ENCODE assay signal across 8 cellular contexts in the genomic region with DNA sequence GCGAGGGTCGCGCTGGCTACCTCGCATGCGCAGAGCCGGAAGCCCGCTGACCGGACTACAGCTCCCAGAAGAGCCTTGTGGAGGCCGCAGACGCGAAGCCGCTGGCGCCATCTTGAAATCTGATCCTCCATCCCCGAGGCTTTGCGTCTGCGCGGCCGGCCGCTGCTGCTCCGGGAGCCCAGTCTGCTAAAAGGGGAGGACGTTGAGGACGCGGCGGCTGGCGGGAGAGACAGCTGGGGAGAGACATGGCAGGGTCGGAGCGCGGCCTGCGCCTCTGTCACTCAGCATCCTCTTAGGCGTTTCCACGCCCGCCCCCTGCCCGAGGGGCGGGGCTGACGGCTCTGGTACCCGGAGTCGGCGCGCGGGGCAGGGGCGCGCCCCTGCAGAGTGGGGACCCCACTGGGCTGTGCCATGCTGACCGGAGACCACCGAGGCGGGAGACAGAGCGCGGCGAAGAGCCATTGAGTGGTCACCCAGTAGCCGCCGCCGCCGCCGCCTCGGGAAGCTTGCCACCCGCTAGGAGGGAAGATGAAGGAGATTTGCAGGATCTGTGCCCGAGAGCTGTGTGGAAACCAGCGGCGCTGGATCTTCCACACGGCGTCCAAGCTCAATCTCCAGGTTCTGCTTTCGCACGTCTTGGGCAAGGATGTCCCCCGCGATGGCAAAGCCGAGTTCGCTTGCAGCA.
DNase-seq lines count a peak whose midpoint lies in the region; ATAC-seq and TF ChIP-seq lines count a peak whose summit lies in the region.
"Not testable (repeated sequence)": the region's sequence is repeated elsewhere in the genome, so short reads cannot be mapped to it uniquely, and the experiment has no call there.

No MANE protein-coding gene starts in this region.

- ATAC-seq in GM21526 (IDR thresholded peaks at IDR 0.05; ENCODE audit: low FRiP score, unreplicated experiment) (peak; percentile 77), HG03354 (IDR thresholded peaks at IDR 0.05; ENCODE audit: poor library complexity, severe bottlenecking, unreplicated experiment) (peak; percentile 79)
- peak; percentile 75 for ATAC-seq in activated naive CD8-positive, alpha-beta T cell treated with anti-CD3 and anti-CD28 coated beads, Interleukin-2, amount 10 ng/mL, durations not matched to agents 7 days and 5 days (ENCODE audit: low read depth)

- H3K27me3 ChIP-seq in CD8-positive, alpha-beta memory T cell (ENCODE audit: insufficient read depth, low read length, poor library complexity, severe bottlenecking); neural cell (ENCODE audit: insufficient read depth, low read depth, low read length): not testable (repeated sequence)

- H3K79me2 ChIP-seq in neural cell (replicated peaks; ENCODE audit: insufficient read depth, low read length), result not testable (repeated sequence)

- H3K27me3 Mint-ChIP-seq in CD8-positive, alpha-beta memory T cell; activated naive CD8-positive, alpha-beta T cell treated with anti-CD3 and anti-CD28 coated beads, Interleukin-2, amount 10 ng/mL, durations not matched to agents 7 days and 5 days; glutamatergic neuron (ENCODE audit: unreplicated experiment): not testable (repeated sequence)

- H3F3A ChIP-seq in neural cell (ENCODE audit: insufficient read depth, low read length, poor library complexity, severe bottlenecking), result not testable (repeated sequence)

- not testable (repeated sequence) for H2AFZ ChIP-seq in neural cell (ENCODE audit: low read depth, low read length)

- peak; percentile 48 to 67 (median 63) for DNase-seq in CD8-positive, alpha-beta memory T cell
- DNase-seq in activated naive CD8-positive, alpha-beta T cell treated with anti-CD3 and anti-CD28 coated beads, Interleukin-2, amount 10 ng/mL, durations not matched to agents 7 days and 5 days, result peak; percentile 71
- peak; percentile 84 for DNase-seq in glutamatergic neuron
- DNase-seq in stimulated activated CD8-positive, alpha-beta memory T cell treated with anti-CD3 and anti-CD28 coated beads, Interleukin-15, amount 100 ng/mL, for 4 hours (ENCODE audit: low read depth in 2 of 2), result peak; percentile 16 to 43

- not testable (repeated sequence) for H3K9me3 Mint-ChIP-seq in CD8-positive, alpha-beta memory T cell; activated naive CD8-positive, alpha-beta T cell treated with anti-CD3 and anti-CD28 coated beads, Interleukin-2, amount 10 ng/mL, durations not matched to agents 7 days and 5 days; glutamatergic neuron (ENCODE audit: unreplicated experiment)

- H3K9me3 ChIP-seq in CD8-positive, alpha-beta memory T cell (ENCODE audit: low read length); neural cell (ENCODE audit: low read length): not testable (repeated sequence)

- CTCF ChIA-PET in CD8-positive, alpha-beta memory T cell (lab: Charles Lee), result not testable (repeated sequence)

- H3K9me2 ChIP-seq in neural cell (ENCODE audit: insufficient read depth, low read length), result not testable (repeated sequence)

- peak overlapping the region in 3 of 8 donors; percentile 47 to 75 (median 54) for H3K27ac Mint-ChIP-seq in CD8-positive, alpha-beta memory T cell
- H3K27ac Mint-ChIP-seq in activated naive CD8-positive, alpha-beta T cell treated with anti-CD3 and anti-CD28 coated beads, Interleukin-2, amount 10 ng/mL, durations not matched to agents 7 days and 5 days; glutamatergic neuron (ENCODE audit: unreplicated experiment): not testable (repeated sequence)

- H3K36me3 Mint-ChIP-seq in CD8-positive, alpha-beta memory T cell; activated naive CD8-positive, alpha-beta T cell treated with anti-CD3 and anti-CD28 coated beads, Interleukin-2, amount 10 ng/mL, durations not matched to agents 7 days and 5 days; glutamatergic neuron (ENCODE audit: unreplicated experiment): not testable (repeated sequence)

- TF ChIP-seq CTCF in VCaP (conservative IDR thresholded peaks at IDR 0.05); glutamatergic neuron (IDR thresholded peaks at IDR 0.05; ENCODE audit: partially characterized antibody, unreplicated experiment); neural cell (IDR thresholded peaks at IDR 0.05; ENCODE audit: poor library complexity, severe bottlenecking): not testable (repeated sequence)

- H3K9ac ChIP-seq in neural cell (ENCODE audit: low read length), result peak overlapping the region; percentile 64

- H3K4me3 ChIP-seq in CD8-positive, alpha-beta memory T cell (ENCODE audit: low read length), result peak overlapping the region; percentile 51
- peak overlapping the region; percentile 63 for H3K4me3 ChIP-seq in neural cell (ENCODE audit: low read length)

- not testable (repeated sequence) for H3K4me1 ChIP-seq in CD8-positive, alpha-beta memory T cell (ENCODE audit: insufficient read depth, low read length)

- not testable (repeated sequence) for H3K36me3 ChIP-seq in CD8-positive, alpha-beta memory T cell (ENCODE audit: insufficient read depth, low read length); neural cell (ENCODE audit: insufficient read depth, low read length)

- H3K4me1 Mint-ChIP-seq in CD8-positive, alpha-beta memory T cell, result peaks cover 16 to 22% (median 18%) of the 10 kb centered on the region in 3 donors
- not testable (repeated sequence) for H3K4me1 Mint-ChIP-seq in activated naive CD8-positive, alpha-beta T cell treated with anti-CD3 and anti-CD28 coated beads, Interleukin-2, amount 10 ng/mL, durations not matched to agents 7 days and 5 days; glutamatergic neuron (ENCODE audit: low read depth, unreplicated experiment)

- peak overlapping the region; percentile 83 to 94 (median 86) for H3K4me3 Mint-ChIP-seq in CD8-positive, alpha-beta memory T cell
- H3K4me3 Mint-ChIP-seq in activated naive CD8-positive, alpha-beta T cell treated with anti-CD3 and anti-CD28 coated beads, Interleukin-2, amount 10 ng/mL, durations not matched to agents 7 days and 5 days, result peak overlapping the region; percentile 86
- peak overlapping the region; percentile 92 for H3K4me3 Mint-ChIP-seq in glutamatergic neuron (ENCODE audit: unreplicated experiment)

- H4K20me1 ChIP-seq in neural cell (ENCODE audit: insufficient read depth), result not testable (repeated sequence)

- H3K27ac ChIP-seq in CD8-positive, alpha-beta memory T cell (ENCODE audit: low read depth, low read length), result not testable (repeated sequence)
- peak overlapping the region; percentile 78 for H3K27ac ChIP-seq in VCaP
- peak overlapping the region; percentile 73 for H3K27ac ChIP-seq in neural cell (ENCODE audit: low read length)

- not testable (repeated sequence) for H3K4me2 ChIP-seq in neural cell (ENCODE audit: low read length)

- POLR2A ChIA-PET in CD8-positive, alpha-beta memory T cell (lab: Charles Lee); activated naive CD8-positive, alpha-beta T cell treated with anti-CD3 and anti-CD28 coated beads, Interleukin-2, amount 10 ng/mL, durations not matched to agents 7 days and 5 days (lab: Charles Lee): not testable (repeated sequence)

- not testable (repeated sequence) for TF ChIP-seq RAD21 in neural cell (conservative IDR thresholded peaks at IDR 0.05)

- TF ChIP-seq EP300 in neural cell (conservative IDR thresholded peaks at IDR 0.05; ENCODE audit: poor library complexity, severe bottlenecking), result not testable (repeated sequence)

TF ChIP-seq in neural cell, 6 proteins besides CTCF, POLR2A, EP300 and RAD21:
- TF ChIP-seq POLR2AphosphoS5 (IDR thresholded peaks at IDR 0.05), result peak; percentile 27

Comparison
In these comparisons a context has a peak if more than half of its experiments do, and no peak if none do; other contexts are left out.
1. DNase-seq: peak in every context shown above with its lines; median percentile 84 in glutamatergic neuron; 71 in activated naive CD8-positive, alpha-beta T cell treated with anti-CD3 and anti-CD28 coated beads, Interleukin-2, amount 10 ng/mL, durations not matched to agents 7 days and 5 days; 63 in CD8-positive, alpha-beta memory T cell; 30 in stimulated activated CD8-positive, alpha-beta memory T cell treated with anti-CD3 and anti-CD28 coated beads, Interleukin-15, amount 100 ng/mL, for 4 hours.